In the genomic region with DNA sequence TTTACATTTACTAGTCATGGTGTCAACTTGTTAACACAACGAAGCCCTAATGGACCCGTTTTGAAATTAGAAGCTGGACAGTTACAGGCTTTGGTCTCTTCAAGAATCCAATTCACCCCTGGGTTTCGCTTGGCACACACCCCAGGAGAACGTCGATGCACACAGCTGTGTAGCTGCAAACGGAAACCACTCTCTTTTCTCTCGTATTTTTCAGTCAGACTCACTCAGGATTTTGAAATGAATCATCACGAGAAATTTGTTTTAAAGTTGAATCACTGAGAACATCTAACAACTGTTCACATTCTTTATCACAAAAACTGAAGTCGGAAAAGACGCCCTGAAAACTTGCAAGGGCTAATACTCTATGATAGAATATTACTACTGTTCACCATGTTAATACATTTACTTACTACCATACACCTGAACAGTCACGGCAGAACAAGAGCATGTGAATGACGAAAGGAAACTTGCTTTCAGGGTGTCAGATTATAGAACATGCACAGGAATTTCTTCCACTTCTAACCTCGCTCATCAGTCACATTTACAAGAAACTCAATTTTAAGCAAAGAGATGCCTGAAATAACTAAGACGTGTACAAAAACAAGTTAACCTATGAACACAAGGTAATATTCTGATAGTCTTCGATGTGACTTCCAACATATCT, we compare ENCODE assay signal across 12 cellular contexts. TPM values are rescaled to one million over a fixed set of nuclear protein-coding genes. Genes with fewer than 3 reads are reported as not detected.
DNase-seq lines count a peak whose midpoint lies in the region; ATAC-seq, FAIRE-seq and TF ChIP-seq lines count a peak whose summit lies in the region.
"Had no signal": no experiment of that assay in that cellular context is flagged by ENCODE, and none has a peak within 500 bp of the region (broad histone marks: within the 10 kb centered on the region; RNA-seq: fewer than 3 reads in every experiment).

No MANE protein-coding gene starts in this region.

- H3K27ac ChIP-seq in ascending aorta (peak overlapping the region; percentile 61 to 66), keratinocyte (ENCODE audit: control insufficient read depth, insufficient read depth, low read length) (peak overlapping the region; percentile 67)
- no peak overlapping the region for H3K27ac ChIP-seq in CD8-positive, alpha-beta T cell (ENCODE audit: low read depth, low read length)

- no peak overlapping the region for H3K27ac Mint-ChIP-seq in CD8-positive, alpha-beta T cell
- H3K27ac Mint-ChIP-seq: activated B cell treated with CpG ODN at 0.5 μM for 24 hours had no signal

- H3K27me3 ChIP-seq in ascending aorta (no peaks in the 10 kb centered on the region), keratinocyte (ENCODE audit: control insufficient read depth, extremely low read depth, insufficient read depth, low read length) (no peaks in the 10 kb centered on the region)
- H3K27me3 ChIP-seq in CD8-positive, alpha-beta T cell (ENCODE audit: insufficient read depth, low read length): no peaks in the 10 kb centered on the region

- H3K36me3 Mint-ChIP-seq in CD8-positive, alpha-beta T cell: no peaks in the 10 kb centered on the region

- peak; percentile 96 for FAIRE-seq in keratinocyte (lab: Jason Lieb, UNC)
- FAIRE-seq: G401.6 had no signal

- H3K4me3 Mint-ChIP-seq in CD8-positive, alpha-beta T cell: no peak overlapping the region
- H3K4me3 Mint-ChIP-seq: activated B cell treated with CpG ODN at 0.5 μM for 24 hours had no signal

- no peak overlapping the region for H3K4me3 ChIP-seq in AG10803 (ENCODE audit: low read length)
- peak overlapping the region in 1 of 2 donors; percentile 40 for H3K4me3 ChIP-seq in ascending aorta
- H3K4me3 ChIP-seq in keratinocyte (ENCODE audit: control insufficient read depth in 2 of 3, extremely low read depth in 1 of 3, insufficient read depth in 2 of 3, low read depth in 1 of 3, low read length in 3 of 3): peak overlapping the region in 1 of 3 experiments; percentile 26
- no peak overlapping the region for H3K4me3 ChIP-seq in CD8-positive, alpha-beta T cell (ENCODE audit: low read depth, low read length)

- peak; percentile 77 for ATAC-seq in GM19351 (IDR thresholded peaks at IDR 0.05; ENCODE audit: unreplicated experiment)
- ATAC-seq in CD8-positive, alpha-beta T cell: no peak

- H2AFZ ChIP-seq in keratinocyte (ENCODE audit: control insufficient read depth, low read length): no peak overlapping the region

- no peaks in the 10 kb centered on the region for H3K9me1 ChIP-seq in keratinocyte (ENCODE audit: control insufficient read depth, extremely low read depth, insufficient read depth, low read length)

- H3K36me3 ChIP-seq in ascending aorta: no peaks in the 10 kb centered on the region
- H3K36me3 ChIP-seq in keratinocyte (ENCODE audit: control insufficient read depth in 2 of 2, extremely low read depth in 1 of 2, insufficient read depth in 2 of 2, low read length in 2 of 2): no peaks in the 10 kb centered on the region
- no peaks in the 10 kb centered on the region for H3K36me3 ChIP-seq in CD8-positive, alpha-beta T cell (ENCODE audit: insufficient read depth, low read length)

- peaks cover 34% of the 10 kb centered on the region for H3K27me3 Mint-ChIP-seq in CD8-positive, alpha-beta T cell (ENCODE audit: low read depth)

- no peaks in the 10 kb centered on the region for H3K9me3 Mint-ChIP-seq in CD8-positive, alpha-beta T cell
- H3K9me3 Mint-ChIP-seq: activated B cell treated with CpG ODN at 0.5 μM for 24 hours had no signal

- intact Hi-C loops in ascending aorta (cut with DNase I): no loop called here
- intact Hi-C loops in CD8-positive, alpha-beta T cell (cut with DNase I, micrococcal nuclease): no loop called here

- dilution Hi-C loops in keratinocyte (cut with MboI; ENCODE audit: extremely low pct_ligation_motif_present, low sequenced_read_pairs): no loop called here

- CTCF ChIA-PET in CD8-positive, alpha-beta T cell (lab: Charles Lee): interaction anchor here (1.4 to 1.5 kb wide), 2 partner anchors 21 to 46 kb away, joined by 4 to 5 read pairs; no protein-coding TSS in a partner anchor

- no peaks in the 10 kb centered on the region for H4K20me1 ChIP-seq in keratinocyte (ENCODE audit: control insufficient read depth, extremely low read depth, insufficient read depth, low read length)

- no peaks in the 10 kb centered on the region for H3K79me2 ChIP-seq in keratinocyte (ENCODE audit: control insufficient read depth, insufficient read depth, low read length)

- H3K4me1 Mint-ChIP-seq in CD8-positive, alpha-beta T cell (ENCODE audit: low read depth): no peaks in the 10 kb centered on the region

- TF ChIP-seq CTCF in AG10803 (conservative IDR thresholded peaks at IDR 0.05; ENCODE audit: low read length) (no peak), ascending aorta (IDR thresholded peaks at IDR 0.05) (no peak), keratinocyte (optimal IDR thresholded peaks at IDR 0.05 in 1 of 3, IDR thresholded peaks at IDR 0.05 in 1 of 3, conservative IDR thresholded peaks at IDR 0.05 in 1 of 3; ENCODE audit: extremely low read depth in 1 of 3, insufficient read depth in 2 of 3, low read length in 3 of 3) (no peak)
- TF ChIP-seq CTCF in CD8-positive, alpha-beta T cell (IDR thresholded peaks at IDR 0.05): no peak

- H3K4me2 ChIP-seq in keratinocyte (ENCODE audit: control insufficient read depth, extremely low read depth, insufficient read depth, low read depth, low read length): peak overlapping the region; percentile 55

- H3K9ac ChIP-seq in keratinocyte (ENCODE audit: control insufficient read depth, extremely low read depth, insufficient read depth, low read length): peak overlapping the region; percentile 30

- H3K4me1 ChIP-seq in ascending aorta: peaks cover 6 to 16% of the 10 kb centered on the region in 2 donors
- peaks cover 29% of the 10 kb centered on the region for H3K4me1 ChIP-seq in keratinocyte (ENCODE audit: control insufficient read depth, extremely low read depth, insufficient read depth, low read length)
- no peaks in the 10 kb centered on the region for H3K4me1 ChIP-seq in CD8-positive, alpha-beta T cell (ENCODE audit: insufficient read depth, low read length)

- peak; percentile 82 for DNase-seq in AG10803 (ENCODE audit: low read depth)
- peak in 1 of 2 donors; percentile 81 for DNase-seq in ascending aorta (ENCODE audit: low spot score in 2 of 2)
- peak; percentile 30 for DNase-seq in keratinocyte (ENCODE audit: low read depth, low spot score)
- DNase-seq in CD8-positive, alpha-beta T cell: no peak
- DNase-seq in NCI-H2029 (lab: John Stamatoyannopoulos, UW): no peak
- no peak for DNase-seq in SW480 (ENCODE audit: low spot score)
- DNase-seq in NCI-H2196 (lab: John Stamatoyannopoulos, UW; ENCODE audit: unreplicated experiment): no peak
- DNase-seq: activated B cell treated with CpG ODN at 0.5 μM for 24 hours, NCI-H1436 had no signal

- POLR2A ChIA-PET in CD8-positive, alpha-beta T cell (lab: Charles Lee): interaction anchor here (0.6 kb wide), 1 partner anchor 1265 kb away, joined by 3 read pairs; no protein-coding TSS in a partner anchor

- no peaks in the 10 kb centered on the region for H3K9me3 ChIP-seq in ascending aorta
- H3K9me3 ChIP-seq in keratinocyte (ENCODE audit: control insufficient read depth, low read depth, low read length): no peaks in the 10 kb centered on the region
- H3K9me3 ChIP-seq in CD8-positive, alpha-beta T cell (ENCODE audit: low read length): no peaks in the 10 kb centered on the region

RNA-seq across cellular contexts. Expression of a gene that starts 4.7 kb away (rescaled TPM):
- 0.53 TPM for total RNA-seq in ascending aorta
- polyA plus RNA-seq in keratinocyte: 0.16 to 0.28 TPM (median 0.24 TPM) in 3 replicates
- polyA plus RNA-seq in keratinocyte (2011; ENCODE audit: low read depth): 0.84 TPM
- polyA plus RNA-seq in keratinocyte (2011; cell fraction: cytosol; rRNA removed): 0.21 TPM in 2 replicates
- 0.23 and 0.24 TPM in 2 replicates for polyA plus RNA-seq in keratinocyte (2011; cell fraction: nucleus; rRNA removed)
- polyA plus RNA-seq in keratinocyte (2012; ENCODE audit: low replicate concordance): 0.19 and 1.0 TPM in 2 replicates
- 0.38 to 1.4 TPM in 2 of 3 replicates, not detected in the other for polyA minus RNA-seq in keratinocyte
- polyA minus RNA-seq in keratinocyte (2011; cell fraction: cytosol; rRNA and poly(A)+ RNA removed): not detected
- not detected in 2 replicates for polyA minus RNA-seq in keratinocyte (2011; cell fraction: nucleus; rRNA and poly(A)+ RNA removed)
- total RNA-seq in CD8-positive, alpha-beta T cell: not detected
- total RNA-seq: activated B cell treated with CpG ODN at 0.5 μM for 24 hours had no signal

RNA-seq across cellular contexts. Expression of a gene that starts 29.0 kb away (rescaled TPM):
- total RNA-seq in ascending aorta: 15.8 TPM
- 0.01 TPM in 1 of 3 replicates, not detected in the others for polyA plus RNA-seq in keratinocyte
- polyA plus RNA-seq in keratinocyte (2011; ENCODE audit: low read depth): not detected
- polyA plus RNA-seq in keratinocyte (2011; cell fraction: cytosol; rRNA removed): not detected in 2 replicates
- polyA plus RNA-seq in keratinocyte (2011; cell fraction: nucleus; rRNA removed): 0.03 TPM in 1 of 2 replicates, not detected in the other
- polyA plus RNA-seq in keratinocyte (2012; ENCODE audit: low replicate concordance): 0.03 and 0.04 TPM in 2 replicates
- 0.07 TPM in 1 of 3 replicates, not detected in the others for polyA minus RNA-seq in keratinocyte
- polyA minus RNA-seq in keratinocyte (2011; cell fraction: cytosol; rRNA and poly(A)+ RNA removed): not detected
- polyA minus RNA-seq in keratinocyte (2011; cell fraction: nucleus; rRNA and poly(A)+ RNA removed): not detected in 2 replicates
- total RNA-seq in CD8-positive, alpha-beta T cell: not detected

RNA-seq across cellular contexts. Expression of a gene that starts 37.9 kb away (rescaled TPM):
- 0.53 TPM for total RNA-seq in ascending aorta
- polyA plus RNA-seq in keratinocyte: not detected in 3 replicates
- polyA plus RNA-seq in keratinocyte (2011; ENCODE audit: low read depth): not detected
- polyA plus RNA-seq in keratinocyte (2011; cell fraction: cytosol; rRNA removed): not detected in 2 replicates
- not detected in 2 replicates for polyA plus RNA-seq in keratinocyte (2011; cell fraction: nucleus; rRNA removed)
- polyA plus RNA-seq in keratinocyte (2012; ENCODE audit: low replicate concordance): not detected in 2 replicates
- not detected in 3 replicates for polyA minus RNA-seq in keratinocyte
- polyA minus RNA-seq in keratinocyte (2011; cell fraction: cytosol; rRNA and poly(A)+ RNA removed): not detected
- not detected in 2 replicates for polyA minus RNA-seq in keratinocyte (2011; cell fraction: nucleus; rRNA and poly(A)+ RNA removed)
- total RNA-seq in CD8-positive, alpha-beta T cell: under 1 TPM in 1 of 2 experiments, not detected in 1; 0.08 TPM
- total RNA-seq: activated B cell treated with CpG ODN at 0.5 μM for 24 hours, dermis microvascular lymphatic vessel endothelial cell had no signal

RNA-seq across cellular contexts. Expression of a gene that starts 53.3 kb away (rescaled TPM):
- 10.0 TPM for total RNA-seq in ascending aorta
- polyA plus RNA-seq in keratinocyte: 5.2 to 5.6 TPM (median 5.4 TPM) in 3 replicates
- polyA plus RNA-seq in keratinocyte (2011; ENCODE audit: low read depth): 0.45 TPM
- polyA plus RNA-seq in keratinocyte (2011; cell fraction: cytosol; rRNA removed): 2.6 and 4.2 TPM in 2 replicates
- polyA plus RNA-seq in keratinocyte (2011; cell fraction: nucleus; rRNA removed): 4.1 and 5.1 TPM in 2 replicates
- polyA plus RNA-seq in keratinocyte (2012; ENCODE audit: low replicate concordance): 0.56 and 8.7 TPM in 2 replicates
- polyA minus RNA-seq in keratinocyte: 2.8 to 5.1 TPM (median 3.6 TPM) in 3 replicates
- 5.8 TPM for polyA minus RNA-seq in keratinocyte (2011; cell fraction: cytosol; rRNA and poly(A)+ RNA removed)
- 2.2 and 2.7 TPM in 2 replicates for polyA minus RNA-seq in keratinocyte (2011; cell fraction: nucleus; rRNA and poly(A)+ RNA removed)
- not detected for total RNA-seq in CD8-positive, alpha-beta T cell
- total RNA-seq: activated B cell treated with CpG ODN at 0.5 μM for 24 hours had no signal

Comparison
In these comparisons a context has a peak if more than half of its experiments do, and no peak if none do; other contexts are left out.
1. DNase-seq: peak in AG10803 (single experiment) and keratinocyte (single experiment); none in CD8-positive, alpha-beta T cell (0 of 7), NCI-H2029 (single experiment), SW480 (single experiment) and NCI-H2196 (single experiment).
2. RNA of a gene that starts 29.0 kb away (total RNA-seq): 15.8 TPM in ascending aorta (single experiment); not detected in CD8-positive, alpha-beta T cell; every median in the first group is over 10 times any median in the second.